1 cellular context compared by ENCODE assay signal in the genomic region with DNA sequence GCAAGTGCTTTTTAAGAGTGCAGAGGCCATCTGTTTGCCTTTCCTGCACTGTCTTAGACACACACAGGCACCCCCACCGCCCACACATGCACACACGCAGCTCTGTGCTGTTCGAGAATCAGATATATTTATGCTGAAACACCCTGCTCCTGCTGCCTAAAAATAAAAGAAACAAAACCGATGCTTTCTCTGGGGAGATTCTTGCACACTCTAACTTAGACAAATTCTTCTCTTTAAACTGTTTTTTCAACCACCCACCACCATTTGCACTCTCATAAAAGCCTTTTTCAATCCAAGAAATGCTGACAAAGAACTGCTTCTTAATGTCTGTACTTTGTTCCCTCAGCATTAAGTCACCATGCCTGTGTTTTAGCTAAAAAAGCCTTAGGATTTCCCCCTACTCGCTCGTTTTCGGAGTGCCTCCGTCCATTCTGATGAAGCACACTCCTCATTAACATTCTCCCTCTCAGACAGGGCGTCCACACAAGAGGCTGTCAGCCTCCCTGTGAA.
TF ChIP-seq lines count a peak whose summit lies in the region.

No MANE protein-coding gene starts in this region.

TF ChIP-seq in GM12878, 131 proteins besides CTCF, POLR2A, EP300 and RAD21 (continued from another document):
- TF ChIP-seq HDGF (IDR thresholded peaks at IDR 0.05) (no peak), RAD51 (IDR thresholded peaks at IDR 0.05) (no peak), CHD4 (IDR thresholded peaks at IDR 0.05) (no peak), ZSCAN29 (IDR thresholded peaks at IDR 0.05) (no peak), SMARCA5 (IDR thresholded peaks at IDR 0.05) (no peak), CHD1 (IDR thresholded peaks at IDR 0.05; ENCODE audit: low read depth, low read length) (no peak), CREM (IDR thresholded peaks at IDR 0.05; ENCODE audit: low read depth) (peak; percentile 44; the same call in 1 of the 2 replicates), JUNB (IDR thresholded peaks at IDR 0.05) (no peak), JUND (IDR thresholded peaks at IDR 0.05; ENCODE audit: low read depth, low read length) (no peak), RUNX3 (IDR thresholded peaks at IDR 0.05; ENCODE audit: low read length) (peak; percentile 38), EGR1 (IDR thresholded peaks at IDR 0.05; ENCODE audit: borderline replicate concordance in 1 of 2, low read depth in 2 of 2, low read length in 2 of 2) (peak in 1 of 2 experiments; percentile 95; a peak in 2 of 3 replicates), NFIC (IDR thresholded peaks at IDR 0.05; ENCODE audit: low read depth, low read length) (peak; percentile 48; the same call in 1 of the 2 replicates), NFXL1 (IDR thresholded peaks at IDR 0.05; ENCODE audit: borderline replicate concordance) (no peak), RCOR1 (conservative IDR thresholded peaks at IDR 0.05; ENCODE audit: low read depth, low read length) (no peak), YY1 (IDR thresholded peaks at IDR 0.05; ENCODE audit: low read depth, low read length) (no peak), GATAD2B (conservative IDR thresholded peaks at IDR 0.05; ENCODE audit: low read depth) (no peak), MYC (IDR thresholded peaks at IDR 0.05; ENCODE audit: insufficient read depth, insufficient read length, insufficient replicate concordance, low read length, severe bottlenecking) (no peak), SMAD5 (IDR thresholded peaks at IDR 0.05; ENCODE audit: low read depth) (no peak), KAT2A (conservative IDR thresholded peaks at IDR 0.05; ENCODE audit: control insufficient read depth, low read depth, low read length) (no peak), MEF2A (IDR thresholded peaks at IDR 0.05; ENCODE audit: insufficient read depth, low read depth, low read length) (0 out of 2 replicates have a peak, but pooled peaks have one; percentile 13), DPF2 (IDR thresholded peaks at IDR 0.05) (no peak), ASH2L (IDR thresholded peaks at IDR 0.05; ENCODE audit: borderline replicate concordance, low read depth) (no peak), BACH1 (IDR thresholded peaks at IDR 0.05; ENCODE audit: borderline replicate concordance) (no peak), RFX5 (IDR thresholded peaks at IDR 0.05; ENCODE audit: low read depth, low read length) (no peak), RBBP5 (conservative IDR thresholded peaks at IDR 0.05) (no peak), TBL1XR1 (IDR thresholded peaks at IDR 0.05; ENCODE audit: low read depth, low read length) (no peak), NR2C2 (IDR thresholded peaks at IDR 0.05; ENCODE audit: borderline replicate concordance, control insufficient read depth, insufficient read length, low read depth) (no peak), LARP7 (IDR thresholded peaks at IDR 0.05) (no peak)
- TF ChIP-seq, protein P1, sequence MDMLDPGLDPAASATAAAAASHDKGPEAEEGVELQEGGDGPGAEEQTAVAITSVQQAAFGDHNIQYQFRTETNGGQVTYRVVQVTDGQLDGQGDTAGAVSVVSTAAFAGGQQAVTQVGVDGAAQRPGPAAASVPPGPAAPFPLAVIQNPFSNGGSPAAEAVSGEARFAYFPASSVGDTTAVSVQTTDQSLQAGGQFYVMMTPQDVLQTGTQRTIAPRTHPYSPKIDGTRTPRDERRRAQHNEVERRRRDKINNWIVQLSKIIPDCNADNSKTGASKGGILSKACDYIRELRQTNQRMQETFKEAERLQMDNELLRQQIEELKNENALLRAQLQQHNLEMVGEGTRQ (IDR thresholded peaks at IDR 0.05; ENCODE audit: borderline replicate concordance, low read depth, low read length) = no peak
- TF ChIP-seq, protein P2, sequence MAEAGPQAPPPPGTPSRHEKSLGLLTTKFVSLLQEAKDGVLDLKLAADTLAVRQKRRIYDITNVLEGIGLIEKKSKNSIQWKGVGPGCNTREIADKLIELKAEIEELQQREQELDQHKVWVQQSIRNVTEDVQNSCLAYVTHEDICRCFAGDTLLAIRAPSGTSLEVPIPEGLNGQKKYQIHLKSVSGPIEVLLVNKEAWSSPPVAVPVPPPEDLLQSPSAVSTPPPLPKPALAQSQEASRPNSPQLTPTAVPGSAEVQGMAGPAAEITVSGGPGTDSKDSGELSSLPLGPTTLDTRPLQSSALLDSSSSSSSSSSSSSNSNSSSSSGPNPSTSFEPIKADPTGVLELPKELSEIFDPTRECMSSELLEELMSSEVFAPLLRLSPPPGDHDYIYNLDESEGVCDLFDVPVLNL (IDR thresholded peaks at IDR 0.05; ENCODE audit: low read depth, low read length) = no peak
- TF ChIP-seq, protein P3, sequence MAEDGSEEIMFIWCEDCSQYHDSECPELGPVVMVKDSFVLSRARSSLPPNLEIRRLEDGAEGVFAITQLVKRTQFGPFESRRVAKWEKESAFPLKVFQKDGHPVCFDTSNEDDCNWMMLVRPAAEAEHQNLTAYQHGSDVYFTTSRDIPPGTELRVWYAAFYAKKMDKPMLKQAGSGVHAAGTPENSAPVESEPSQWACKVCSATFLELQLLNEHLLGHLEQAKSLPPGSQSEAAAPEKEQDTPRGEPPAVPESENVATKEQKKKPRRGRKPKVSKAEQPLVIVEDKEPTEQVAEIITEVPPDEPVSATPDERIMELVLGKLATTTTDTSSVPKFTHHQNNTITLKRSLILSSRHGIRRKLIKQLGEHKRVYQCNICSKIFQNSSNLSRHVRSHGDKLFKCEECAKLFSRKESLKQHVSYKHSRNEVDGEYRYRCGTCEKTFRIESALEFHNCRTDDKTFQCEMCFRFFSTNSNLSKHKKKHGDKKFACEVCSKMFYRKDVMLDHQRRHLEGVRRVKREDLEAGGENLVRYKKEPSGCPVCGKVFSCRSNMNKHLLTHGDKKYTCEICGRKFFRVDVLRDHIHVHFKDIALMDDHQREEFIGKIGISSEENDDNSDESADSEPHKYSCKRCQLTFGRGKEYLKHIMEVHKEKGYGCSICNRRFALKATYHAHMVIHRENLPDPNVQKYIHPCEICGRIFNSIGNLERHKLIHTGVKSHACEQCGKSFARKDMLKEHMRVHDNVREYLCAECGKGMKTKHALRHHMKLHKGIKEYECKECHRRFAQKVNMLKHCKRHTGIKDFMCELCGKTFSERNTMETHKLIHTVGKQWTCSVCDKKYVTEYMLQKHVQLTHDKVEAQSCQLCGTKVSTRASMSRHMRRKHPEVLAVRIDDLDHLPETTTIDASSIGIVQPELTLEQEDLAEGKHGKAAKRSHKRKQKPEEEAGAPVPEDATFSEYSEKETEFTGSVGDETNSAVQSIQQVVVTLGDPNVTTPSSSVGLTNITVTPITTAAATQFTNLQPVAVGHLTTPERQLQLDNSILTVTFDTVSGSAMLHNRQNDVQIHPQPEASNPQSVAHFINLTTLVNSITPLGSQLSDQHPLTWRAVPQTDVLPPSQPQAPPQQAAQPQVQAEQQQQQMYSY (CRISPR knock-in tag; IDR thresholded peaks at IDR 0.05) = no peak
- TF ChIP-seq, protein P4, sequence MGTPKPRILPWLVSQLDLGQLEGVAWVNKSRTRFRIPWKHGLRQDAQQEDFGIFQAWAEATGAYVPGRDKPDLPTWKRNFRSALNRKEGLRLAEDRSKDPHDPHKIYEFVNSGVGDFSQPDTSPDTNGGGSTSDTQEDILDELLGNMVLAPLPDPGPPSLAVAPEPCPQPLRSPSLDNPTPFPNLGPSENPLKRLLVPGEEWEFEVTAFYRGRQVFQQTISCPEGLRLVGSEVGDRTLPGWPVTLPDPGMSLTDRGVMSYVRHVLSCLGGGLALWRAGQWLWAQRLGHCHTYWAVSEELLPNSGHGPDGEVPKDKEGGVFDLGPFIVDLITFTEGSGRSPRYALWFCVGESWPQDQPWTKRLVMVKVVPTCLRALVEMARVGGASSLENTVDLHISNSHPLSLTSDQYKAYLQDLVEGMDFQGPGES (IDR thresholded peaks at IDR 0.05) = no peak
- TF ChIP-seq, protein P5, sequence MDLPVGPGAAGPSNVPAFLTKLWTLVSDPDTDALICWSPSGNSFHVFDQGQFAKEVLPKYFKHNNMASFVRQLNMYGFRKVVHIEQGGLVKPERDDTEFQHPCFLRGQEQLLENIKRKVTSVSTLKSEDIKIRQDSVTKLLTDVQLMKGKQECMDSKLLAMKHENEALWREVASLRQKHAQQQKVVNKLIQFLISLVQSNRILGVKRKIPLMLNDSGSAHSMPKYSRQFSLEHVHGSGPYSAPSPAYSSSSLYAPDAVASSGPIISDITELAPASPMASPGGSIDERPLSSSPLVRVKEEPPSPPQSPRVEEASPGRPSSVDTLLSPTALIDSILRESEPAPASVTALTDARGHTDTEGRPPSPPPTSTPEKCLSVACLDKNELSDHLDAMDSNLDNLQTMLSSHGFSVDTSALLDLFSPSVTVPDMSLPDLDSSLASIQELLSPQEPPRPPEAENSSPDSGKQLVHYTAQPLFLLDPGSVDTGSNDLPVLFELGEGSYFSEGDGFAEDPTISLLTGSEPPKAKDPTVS (IDR thresholded peaks at IDR 0.05; ENCODE audit: low read depth, low read length) = no peak
- TF ChIP-seq, protein P6, sequence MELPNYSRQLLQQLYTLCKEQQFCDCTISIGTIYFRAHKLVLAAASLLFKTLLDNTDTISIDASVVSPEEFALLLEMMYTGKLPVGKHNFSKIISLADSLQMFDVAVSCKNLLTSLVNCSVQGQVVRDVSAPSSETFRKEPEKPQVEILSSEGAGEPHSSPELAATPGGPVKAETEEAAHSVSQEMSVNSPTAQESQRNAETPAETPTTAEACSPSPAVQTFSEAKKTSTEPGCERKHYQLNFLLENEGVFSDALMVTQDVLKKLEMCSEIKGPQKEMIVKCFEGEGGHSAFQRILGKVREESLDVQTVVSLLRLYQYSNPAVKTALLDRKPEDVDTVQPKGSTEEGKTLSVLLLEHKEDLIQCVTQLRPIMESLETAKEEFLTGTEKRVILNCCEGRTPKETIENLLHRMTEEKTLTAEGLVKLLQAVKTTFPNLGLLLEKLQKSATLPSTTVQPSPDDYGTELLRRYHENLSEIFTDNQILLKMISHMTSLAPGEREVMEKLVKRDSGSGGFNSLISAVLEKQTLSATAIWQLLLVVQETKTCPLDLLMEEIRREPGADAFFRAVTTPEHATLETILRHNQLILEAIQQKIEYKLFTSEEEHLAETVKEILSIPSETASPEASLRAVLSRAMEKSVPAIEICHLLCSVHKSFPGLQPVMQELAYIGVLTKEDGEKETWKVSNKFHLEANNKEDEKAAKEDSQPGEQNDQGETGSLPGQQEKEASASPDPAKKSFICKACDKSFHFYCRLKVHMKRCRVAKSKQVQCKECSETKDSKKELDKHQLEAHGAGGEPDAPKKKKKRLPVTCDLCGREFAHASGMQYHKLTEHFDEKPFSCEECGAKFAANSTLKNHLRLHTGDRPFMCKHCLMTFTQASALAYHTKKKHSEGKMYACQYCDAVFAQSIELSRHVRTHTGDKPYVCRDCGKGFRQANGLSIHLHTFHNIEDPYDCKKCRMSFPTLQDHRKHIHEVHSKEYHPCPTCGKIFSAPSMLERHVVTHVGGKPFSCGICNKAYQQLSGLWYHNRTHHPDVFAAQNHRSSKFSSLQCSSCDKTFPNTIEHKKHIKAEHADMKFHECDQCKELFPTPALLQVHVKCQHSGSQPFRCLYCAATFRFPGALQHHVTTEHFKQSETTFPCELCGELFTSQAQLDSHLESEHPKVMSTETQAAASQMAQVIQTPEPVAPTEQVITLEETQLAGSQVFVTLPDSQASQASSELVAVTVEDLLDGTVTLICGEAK (IDR thresholded peaks at IDR 0.05; ENCODE audit: borderline replicate concordance) = no peak
- TF ChIP-seq, protein P7, sequence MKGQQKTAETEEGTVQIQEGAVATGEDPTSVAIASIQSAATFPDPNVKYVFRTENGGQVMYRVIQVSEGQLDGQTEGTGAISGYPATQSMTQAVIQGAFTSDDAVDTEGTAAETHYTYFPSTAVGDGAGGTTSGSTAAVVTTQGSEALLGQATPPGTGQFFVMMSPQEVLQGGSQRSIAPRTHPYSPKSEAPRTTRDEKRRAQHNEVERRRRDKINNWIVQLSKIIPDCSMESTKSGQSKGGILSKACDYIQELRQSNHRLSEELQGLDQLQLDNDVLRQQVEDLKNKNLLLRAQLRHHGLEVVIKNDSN (IDR thresholded peaks at IDR 0.05; ENCODE audit: borderline replicate concordance, extremely low read length, insufficient read depth, low read depth, low read length) = no peak
